ENCODE assay signal across 2 cellular contexts in the genomic region with DNA sequence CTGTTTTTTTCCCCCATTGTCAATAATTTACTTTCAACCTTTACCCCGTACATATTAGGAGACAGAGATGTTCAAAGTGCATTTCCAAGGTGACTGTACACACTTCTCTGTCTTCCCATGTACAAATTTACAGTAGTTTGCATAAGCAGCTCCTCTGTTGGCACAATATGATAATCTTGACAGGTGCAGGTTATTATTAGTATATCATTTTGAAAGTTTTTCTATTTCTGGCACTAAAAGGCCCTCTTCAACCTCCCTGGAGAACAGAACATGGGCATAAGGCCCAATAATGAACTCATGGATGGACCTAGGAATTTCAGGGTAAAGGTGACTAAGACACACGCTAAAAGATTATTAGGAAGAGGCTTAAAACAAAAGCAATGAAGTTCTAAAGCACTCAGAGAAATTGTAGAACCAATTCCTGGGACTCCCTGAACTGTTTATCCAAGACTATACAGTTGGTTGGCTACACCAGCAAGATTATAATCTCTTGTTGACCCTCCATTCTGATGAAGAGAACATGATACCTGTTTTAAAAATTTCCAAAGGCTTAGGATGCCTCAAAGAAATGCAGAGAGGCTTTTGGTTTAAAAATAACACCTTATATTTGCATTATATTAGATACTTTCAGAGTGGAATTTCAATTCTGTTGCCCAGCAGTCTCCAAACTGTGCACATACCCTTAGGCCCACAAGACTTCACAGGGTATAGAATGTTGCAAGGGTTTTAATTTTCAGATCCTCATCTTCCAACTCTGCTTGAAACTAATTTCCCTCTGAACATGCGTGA.
TF ChIP-seq lines count a peak whose summit lies in the region.

No MANE protein-coding gene starts in this region.

TF ChIP-seq in H1, 55 proteins besides CTCF, POLR2A, EP300 and RAD21 (continued from another document and continues in another):
- no peak for TF ChIP-seq JUN (IDR thresholded peaks at IDR 0.05; ENCODE audit: low read depth, low read length)
- TF ChIP-seq RFX5 (IDR thresholded peaks at IDR 0.05; ENCODE audit: borderline replicate concordance, low read depth, low read length): no peak
- no peak for TF ChIP-seq JUND (IDR thresholded peaks at IDR 0.05; ENCODE audit: low read length)
- TF ChIP-seq SP1 (IDR thresholded peaks at IDR 0.05; ENCODE audit: low read depth, low read length): no peak
- TF ChIP-seq, protein P1, sequence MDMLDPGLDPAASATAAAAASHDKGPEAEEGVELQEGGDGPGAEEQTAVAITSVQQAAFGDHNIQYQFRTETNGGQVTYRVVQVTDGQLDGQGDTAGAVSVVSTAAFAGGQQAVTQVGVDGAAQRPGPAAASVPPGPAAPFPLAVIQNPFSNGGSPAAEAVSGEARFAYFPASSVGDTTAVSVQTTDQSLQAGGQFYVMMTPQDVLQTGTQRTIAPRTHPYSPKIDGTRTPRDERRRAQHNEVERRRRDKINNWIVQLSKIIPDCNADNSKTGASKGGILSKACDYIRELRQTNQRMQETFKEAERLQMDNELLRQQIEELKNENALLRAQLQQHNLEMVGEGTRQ (IDR thresholded peaks at IDR 0.05; ENCODE audit: low read length): no peak
- TF ChIP-seq, protein P2, sequence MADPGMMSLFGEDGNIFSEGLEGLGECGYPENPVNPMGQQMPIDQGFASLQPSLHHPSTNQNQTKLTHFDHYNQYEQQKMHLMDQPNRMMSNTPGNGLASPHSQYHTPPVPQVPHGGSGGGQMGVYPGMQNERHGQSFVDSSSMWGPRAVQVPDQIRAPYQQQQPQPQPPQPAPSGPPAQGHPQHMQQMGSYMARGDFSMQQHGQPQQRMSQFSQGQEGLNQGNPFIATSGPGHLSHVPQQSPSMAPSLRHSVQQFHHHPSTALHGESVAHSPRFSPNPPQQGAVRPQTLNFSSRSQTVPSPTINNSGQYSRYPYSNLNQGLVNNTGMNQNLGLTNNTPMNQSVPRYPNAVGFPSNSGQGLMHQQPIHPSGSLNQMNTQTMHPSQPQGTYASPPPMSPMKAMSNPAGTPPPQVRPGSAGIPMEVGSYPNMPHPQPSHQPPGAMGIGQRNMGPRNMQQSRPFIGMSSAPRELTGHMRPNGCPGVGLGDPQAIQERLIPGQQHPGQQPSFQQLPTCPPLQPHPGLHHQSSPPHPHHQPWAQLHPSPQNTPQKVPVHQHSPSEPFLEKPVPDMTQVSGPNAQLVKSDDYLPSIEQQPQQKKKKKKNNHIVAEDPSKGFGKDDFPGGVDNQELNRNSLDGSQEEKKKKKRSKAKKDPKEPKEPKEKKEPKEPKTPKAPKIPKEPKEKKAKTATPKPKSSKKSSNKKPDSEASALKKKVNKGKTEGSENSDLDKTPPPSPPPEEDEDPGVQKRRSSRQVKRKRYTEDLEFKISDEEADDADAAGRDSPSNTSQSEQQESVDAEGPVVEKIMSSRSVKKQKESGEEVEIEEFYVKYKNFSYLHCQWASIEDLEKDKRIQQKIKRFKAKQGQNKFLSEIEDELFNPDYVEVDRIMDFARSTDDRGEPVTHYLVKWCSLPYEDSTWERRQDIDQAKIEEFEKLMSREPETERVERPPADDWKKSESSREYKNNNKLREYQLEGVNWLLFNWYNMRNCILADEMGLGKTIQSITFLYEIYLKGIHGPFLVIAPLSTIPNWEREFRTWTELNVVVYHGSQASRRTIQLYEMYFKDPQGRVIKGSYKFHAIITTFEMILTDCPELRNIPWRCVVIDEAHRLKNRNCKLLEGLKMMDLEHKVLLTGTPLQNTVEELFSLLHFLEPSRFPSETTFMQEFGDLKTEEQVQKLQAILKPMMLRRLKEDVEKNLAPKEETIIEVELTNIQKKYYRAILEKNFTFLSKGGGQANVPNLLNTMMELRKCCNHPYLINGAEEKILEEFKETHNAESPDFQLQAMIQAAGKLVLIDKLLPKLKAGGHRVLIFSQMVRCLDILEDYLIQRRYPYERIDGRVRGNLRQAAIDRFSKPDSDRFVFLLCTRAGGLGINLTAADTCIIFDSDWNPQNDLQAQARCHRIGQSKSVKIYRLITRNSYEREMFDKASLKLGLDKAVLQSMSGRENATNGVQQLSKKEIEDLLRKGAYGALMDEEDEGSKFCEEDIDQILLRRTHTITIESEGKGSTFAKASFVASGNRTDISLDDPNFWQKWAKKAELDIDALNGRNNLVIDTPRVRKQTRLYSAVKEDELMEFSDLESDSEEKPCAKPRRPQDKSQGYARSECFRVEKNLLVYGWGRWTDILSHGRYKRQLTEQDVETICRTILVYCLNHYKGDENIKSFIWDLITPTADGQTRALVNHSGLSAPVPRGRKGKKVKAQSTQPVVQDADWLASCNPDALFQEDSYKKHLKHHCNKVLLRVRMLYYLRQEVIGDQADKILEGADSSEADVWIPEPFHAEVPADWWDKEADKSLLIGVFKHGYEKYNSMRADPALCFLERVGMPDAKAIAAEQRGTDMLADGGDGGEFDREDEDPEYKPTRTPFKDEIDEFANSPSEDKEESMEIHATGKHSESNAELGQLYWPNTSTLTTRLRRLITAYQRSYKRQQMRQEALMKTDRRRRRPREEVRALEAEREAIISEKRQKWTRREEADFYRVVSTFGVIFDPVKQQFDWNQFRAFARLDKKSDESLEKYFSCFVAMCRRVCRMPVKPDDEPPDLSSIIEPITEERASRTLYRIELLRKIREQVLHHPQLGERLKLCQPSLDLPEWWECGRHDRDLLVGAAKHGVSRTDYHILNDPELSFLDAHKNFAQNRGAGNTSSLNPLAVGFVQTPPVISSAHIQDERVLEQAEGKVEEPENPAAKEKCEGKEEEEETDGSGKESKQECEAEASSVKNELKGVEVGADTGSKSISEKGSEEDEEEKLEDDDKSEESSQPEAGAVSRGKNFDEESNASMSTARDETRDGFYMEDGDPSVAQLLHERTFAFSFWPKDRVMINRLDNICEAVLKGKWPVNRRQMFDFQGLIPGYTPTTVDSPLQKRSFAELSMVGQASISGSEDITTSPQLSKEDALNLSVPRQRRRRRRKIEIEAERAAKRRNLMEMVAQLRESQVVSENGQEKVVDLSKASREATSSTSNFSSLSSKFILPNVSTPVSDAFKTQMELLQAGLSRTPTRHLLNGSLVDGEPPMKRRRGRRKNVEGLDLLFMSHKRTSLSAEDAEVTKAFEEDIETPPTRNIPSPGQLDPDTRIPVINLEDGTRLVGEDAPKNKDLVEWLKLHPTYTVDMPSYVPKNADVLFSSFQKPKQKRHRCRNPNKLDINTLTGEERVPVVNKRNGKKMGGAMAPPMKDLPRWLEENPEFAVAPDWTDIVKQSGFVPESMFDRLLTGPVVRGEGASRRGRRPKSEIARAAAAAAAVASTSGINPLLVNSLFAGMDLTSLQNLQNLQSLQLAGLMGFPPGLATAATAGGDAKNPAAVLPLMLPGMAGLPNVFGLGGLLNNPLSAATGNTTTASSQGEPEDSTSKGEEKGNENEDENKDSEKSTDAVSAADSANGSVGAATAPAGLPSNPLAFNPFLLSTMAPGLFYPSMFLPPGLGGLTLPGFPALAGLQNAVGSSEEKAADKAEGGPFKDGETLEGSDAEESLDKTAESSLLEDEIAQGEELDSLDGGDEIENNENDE (IDR thresholded peaks at IDR 0.05; ENCODE audit: insufficient replicate concordance, low read length): no peak
- no peak for TF ChIP-seq RNF2 (IDR thresholded peaks at IDR 0.05; ENCODE audit: borderline replicate concordance, low read depth, low read length, missing control alignments, poor library complexity, severe bottlenecking)
- no peak for TF ChIP-seq ZNF274 (IDR thresholded peaks at IDR 0.05; ENCODE audit: borderline replicate concordance, extremely low read depth, low read length)
- TF ChIP-seq TAF1 (IDR thresholded peaks at IDR 0.05; ENCODE audit: low read depth, low read length): no peak
- no peak for TF ChIP-seq NRF1 (IDR thresholded peaks at IDR 0.05; ENCODE audit: low read depth, low read length)
- no peak for TF ChIP-seq CEBPB (IDR thresholded peaks at IDR 0.05; ENCODE audit: low read depth, low read length)
- TF ChIP-seq BCL11A (IDR thresholded peaks at IDR 0.05; ENCODE audit: low read depth in 2 of 2, low read length in 2 of 2): no peak
- no peak for TF ChIP-seq HDAC6 (IDR thresholded peaks at IDR 0.05; ENCODE audit: low read depth, low read length)
- no peak for TF ChIP-seq YY1 (IDR thresholded peaks at IDR 0.05; ENCODE audit: low read depth, low read length)
- no peak for TF ChIP-seq CHD1 (IDR thresholded peaks at IDR 0.05; ENCODE audit: low read depth, low read length)

TF ChIP-seq in neural cell, 6 proteins besides CTCF, POLR2A, EP300 and RAD21 (continued from another document):
- TF ChIP-seq, protein P3, sequence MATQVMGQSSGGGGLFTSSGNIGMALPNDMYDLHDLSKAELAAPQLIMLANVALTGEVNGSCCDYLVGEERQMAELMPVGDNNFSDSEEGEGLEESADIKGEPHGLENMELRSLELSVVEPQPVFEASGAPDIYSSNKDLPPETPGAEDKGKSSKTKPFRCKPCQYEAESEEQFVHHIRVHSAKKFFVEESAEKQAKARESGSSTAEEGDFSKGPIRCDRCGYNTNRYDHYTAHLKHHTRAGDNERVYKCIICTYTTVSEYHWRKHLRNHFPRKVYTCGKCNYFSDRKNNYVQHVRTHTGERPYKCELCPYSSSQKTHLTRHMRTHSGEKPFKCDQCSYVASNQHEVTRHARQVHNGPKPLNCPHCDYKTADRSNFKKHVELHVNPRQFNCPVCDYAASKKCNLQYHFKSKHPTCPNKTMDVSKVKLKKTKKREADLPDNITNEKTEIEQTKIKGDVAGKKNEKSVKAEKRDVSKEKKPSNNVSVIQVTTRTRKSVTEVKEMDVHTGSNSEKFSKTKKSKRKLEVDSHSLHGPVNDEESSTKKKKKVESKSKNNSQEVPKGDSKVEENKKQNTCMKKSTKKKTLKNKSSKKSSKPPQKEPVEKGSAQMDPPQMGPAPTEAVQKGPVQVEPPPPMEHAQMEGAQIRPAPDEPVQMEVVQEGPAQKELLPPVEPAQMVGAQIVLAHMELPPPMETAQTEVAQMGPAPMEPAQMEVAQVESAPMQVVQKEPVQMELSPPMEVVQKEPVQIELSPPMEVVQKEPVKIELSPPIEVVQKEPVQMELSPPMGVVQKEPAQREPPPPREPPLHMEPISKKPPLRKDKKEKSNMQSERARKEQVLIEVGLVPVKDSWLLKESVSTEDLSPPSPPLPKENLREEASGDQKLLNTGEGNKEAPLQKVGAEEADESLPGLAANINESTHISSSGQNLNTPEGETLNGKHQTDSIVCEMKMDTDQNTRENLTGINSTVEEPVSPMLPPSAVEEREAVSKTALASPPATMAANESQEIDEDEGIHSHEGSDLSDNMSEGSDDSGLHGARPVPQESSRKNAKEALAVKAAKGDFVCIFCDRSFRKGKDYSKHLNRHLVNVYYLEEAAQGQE (IDR thresholded peaks at IDR 0.05; ENCODE audit: borderline replicate concordance): no peak
- TF ChIP-seq TAF1 (IDR thresholded peaks at IDR 0.05; ENCODE audit: low read depth) (no peak), EZH2 (IDR thresholded peaks at IDR 0.05; ENCODE audit: borderline replicate concordance, insufficient read depth, low read length, poor library complexity, severe bottlenecking) (no peak), MXI1 (conservative IDR thresholded peaks at IDR 0.05; ENCODE audit: poor library complexity, severe bottlenecking) (no peak)
